In genomic region chr9:76458903-76459690, GRCh38 we compare ENCODE assay signal across 8 cellular contexts. TPM values are rescaled to one million over a fixed set of nuclear protein-coding genes. Genes with fewer than 3 reads are reported as not detected.
A peak's percentile ranks its signal among the peaks of the same experiment; 100 is the strongest.
DNase-seq lines count a peak whose midpoint lies in the region; ATAC-seq and TF ChIP-seq lines count a peak whose summit lies in the region.

Gene GCNT1, plus strand, starts transcription at chr9:76459182. Its CDS starts 43,200 bp downstream, at chr9:76502382.

- peak within 1 kb of the TSS; percentile 70 for H3K27ac ChIP-seq in C4-2B

- peak within 1 kb of the TSS; percentile 41 for H3K4me3 ChIP-seq in lower leg skin (ENCODE audit: low read depth, poor library complexity, severe bottlenecking)

- no peak for TF ChIP-seq POLR2A in lower leg skin (IDR thresholded peaks at IDR 0.05)

- intact Hi-C loops in lower leg skin (cut with DNase I; ENCODE audit: low total_unique reads): no loop called here

- TF ChIP-seq CTCF in C4-2B (conservative IDR thresholded peaks at IDR 0.05) (peak; percentile 80), lower leg skin (IDR thresholded peaks at IDR 0.05) (no peak)

- ATAC-seq in GM19328 (IDR thresholded peaks at IDR 0.05; ENCODE audit: unreplicated experiment) (peak; percentile 81), HG03460 (IDR thresholded peaks at IDR 0.05; ENCODE audit: unreplicated experiment) (peak; percentile 82)

- peak; percentile 99 for DNase-seq in NCI-H69 (lab: John Stamatoyannopoulos, UW)
- peak; percentile 81 to 83 for DNase-seq in activated CD4-positive, alpha-beta T cell treated with anti-CD3 and anti-CD28 coated beads, Interleukin-2, amount 50 U/mL, for 4 hours
- peak; percentile 43 to 86 for DNase-seq in dermis microvascular lymphatic vessel endothelial cell (ENCODE audit: low read depth in 2 of 2)
- DNase-seq in lower leg skin (ENCODE audit: low spot score in 2 of 2): peak; percentile 70 to 96
- peak; percentile 86 to 89 for DNase-seq in stimulated activated CD4-positive, alpha-beta T cell treated with anti-CD3 and anti-CD28 coated beads, Interleukin-4, amount 100 ng/mL, for 48 hours (ENCODE audit: low read depth in 2 of 2)

- WGBS in lower leg skin, 2 donors: 2% methylated on average over 41 to 59 of the region's 65 CpGs

RNA-seq across cellular contexts. Expression of gene GCNT1, which starts in this region (rescaled TPM):
- 3.1 and 6.3 TPM in 2 replicates for total RNA-seq in dermis microvascular lymphatic vessel endothelial cell
- total RNA-seq in lower leg skin: 10 to 100 TPM in 1 of 4 donors, 1 to 10 TPM in 3; 3.7 to 12.1 (median 6.0) TPM

Comparison
In these comparisons a context has a peak if more than half of its experiments do, and no peak if none do; other contexts are left out.
1. Peak in every context shown above with its lines: DNase-seq, ATAC-seq, H3K4me3 ChIP-seq and H3K27ac ChIP-seq.